ENCODE assay signal across 1 cellular context in the genomic region with DNA sequence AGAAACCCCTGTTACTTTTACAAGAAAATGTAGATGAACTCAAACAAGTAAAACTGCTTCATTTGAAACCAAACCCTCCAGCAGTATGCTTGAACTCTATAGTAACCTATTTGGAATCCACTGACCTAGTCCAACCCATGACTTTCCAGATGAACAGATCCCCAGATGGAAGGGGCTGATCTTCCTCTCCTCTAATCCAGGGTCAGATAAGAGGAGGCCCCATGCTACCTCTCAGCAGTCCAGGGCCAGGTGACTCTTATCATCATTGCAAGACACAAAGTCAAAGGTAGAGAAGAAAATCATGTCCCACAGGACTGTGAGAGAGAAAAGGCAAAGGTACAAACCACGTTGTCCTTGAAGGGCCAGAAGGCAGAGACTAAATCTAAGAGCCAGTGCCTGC.
TF ChIP-seq lines count a peak whose summit lies in the region.

No MANE protein-coding gene starts in this region.

TF ChIP-seq in K562, 482 proteins besides CTCF, POLR2A, EP300 and RAD21 (continued from another document and continues in another):
- TF ChIP-seq, protein P1, sequence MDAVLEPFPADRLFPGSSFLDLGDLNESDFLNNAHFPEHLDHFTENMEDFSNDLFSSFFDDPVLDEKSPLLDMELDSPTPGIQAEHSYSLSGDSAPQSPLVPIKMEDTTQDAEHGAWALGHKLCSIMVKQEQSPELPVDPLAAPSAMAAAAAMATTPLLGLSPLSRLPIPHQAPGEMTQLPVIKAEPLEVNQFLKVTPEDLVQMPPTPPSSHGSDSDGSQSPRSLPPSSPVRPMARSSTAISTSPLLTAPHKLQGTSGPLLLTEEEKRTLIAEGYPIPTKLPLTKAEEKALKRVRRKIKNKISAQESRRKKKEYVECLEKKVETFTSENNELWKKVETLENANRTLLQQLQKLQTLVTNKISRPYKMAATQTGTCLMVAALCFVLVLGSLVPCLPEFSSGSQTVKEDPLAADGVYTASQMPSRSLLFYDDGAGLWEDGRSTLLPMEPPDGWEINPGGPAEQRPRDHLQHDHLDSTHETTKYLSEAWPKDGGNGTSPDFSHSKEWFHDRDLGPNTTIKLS (IDR thresholded peaks at IDR 0.05; ENCODE audit: borderline replicate concordance, low read depth) = no peak
- TF ChIP-seq ZNF274 (IDR thresholded peaks at IDR 0.05; ENCODE audit: borderline replicate concordance, low read depth, low read length) (no peak; the same call in 1 of the 2 replicates), NR1H2 (CRISPR knock-in tag; IDR thresholded peaks at IDR 0.05) (no peak), ZNF263 (CRISPR knock-in tag; IDR thresholded peaks at IDR 0.05; ENCODE audit: borderline replicate concordance) (no peak), SAFB2 (IDR thresholded peaks at IDR 0.05; ENCODE audit: borderline replicate concordance, low read depth, low read length, severe bottlenecking) (no peak), EP400 (IDR thresholded peaks at IDR 0.05) (no peak), CREB1 (IDR thresholded peaks at IDR 0.05) (no peak), CREB1 (CRISPR knock-in tag; IDR thresholded peaks at IDR 0.05) (no peak), GTF2F1 (IDR thresholded peaks at IDR 0.05; ENCODE audit: low read depth, low read length) (no peak), GTF2E2 (tag; IDR thresholded peaks at IDR 0.05) (no peak), POLR2AphosphoS2 (IDR thresholded peaks at IDR 0.05; ENCODE audit: low read length) (no peak), NBN (IDR thresholded peaks at IDR 0.05; ENCODE audit: low read depth) (no peak), ETV6 (IDR thresholded peaks at IDR 0.05; ENCODE audit: borderline replicate concordance in 1 of 2, low read depth in 2 of 2, low read length in 1 of 2) (no peak), ETV6 (CRISPR knock-in tag; IDR thresholded peaks at IDR 0.05; ENCODE audit: borderline replicate concordance) (no peak), FOSL1 (tag; conservative IDR thresholded peaks at IDR 0.05) (peak; percentile 44; the same call in 1 of the 2 replicates), HNRNPUL1 (IDR thresholded peaks at IDR 0.05; ENCODE audit: low read length) (no peak), DMBX1 (CRISPR knock-in tag; IDR thresholded peaks at IDR 0.05; ENCODE audit: borderline replicate concordance) (peak; percentile 65; the same call in 1 of the 2 replicates), TCF3 (CRISPR knock-in tag; IDR thresholded peaks at IDR 0.05) (peak; percentile 83), SUPT5H (IDR thresholded peaks at IDR 0.05) (no peak), HDAC6 (IDR thresholded peaks at IDR 0.05; ENCODE audit: low read depth, low read length) (no peak), ZNF785 (CRISPR knock-in tag; IDR thresholded peaks at IDR 0.05) (no peak), KDM1A (IDR thresholded peaks at IDR 0.05) (peak; percentile 22 to 42; a peak in 1 of 4 replicates), BACH1 (tag; IDR thresholded peaks at IDR 0.05) (no peak), ZNF57 (CRISPR knock-in tag; IDR thresholded peaks at IDR 0.05) (no peak)
- TF ChIP-seq, protein P2, sequence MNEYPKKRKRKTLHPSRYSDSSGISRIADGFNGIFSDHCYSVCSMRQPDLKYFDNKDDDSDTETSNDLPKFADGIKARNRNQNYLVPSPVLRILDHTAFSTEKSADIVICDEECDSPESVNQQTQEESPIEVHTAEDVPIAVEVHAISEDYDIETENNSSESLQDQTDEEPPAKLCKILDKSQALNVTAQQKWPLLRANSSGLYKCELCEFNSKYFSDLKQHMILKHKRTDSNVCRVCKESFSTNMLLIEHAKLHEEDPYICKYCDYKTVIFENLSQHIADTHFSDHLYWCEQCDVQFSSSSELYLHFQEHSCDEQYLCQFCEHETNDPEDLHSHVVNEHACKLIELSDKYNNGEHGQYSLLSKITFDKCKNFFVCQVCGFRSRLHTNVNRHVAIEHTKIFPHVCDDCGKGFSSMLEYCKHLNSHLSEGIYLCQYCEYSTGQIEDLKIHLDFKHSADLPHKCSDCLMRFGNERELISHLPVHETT (CRISPR knock-in tag; conservative IDR thresholded peaks at IDR 0.05 in 1 of 2, IDR thresholded peaks at IDR 0.05 in 1 of 2) = 0 out of 4 replicates have a peak, but pooled peaks of 1 of the 2 experiments have one; percentile 18
- TF ChIP-seq, protein P3, sequence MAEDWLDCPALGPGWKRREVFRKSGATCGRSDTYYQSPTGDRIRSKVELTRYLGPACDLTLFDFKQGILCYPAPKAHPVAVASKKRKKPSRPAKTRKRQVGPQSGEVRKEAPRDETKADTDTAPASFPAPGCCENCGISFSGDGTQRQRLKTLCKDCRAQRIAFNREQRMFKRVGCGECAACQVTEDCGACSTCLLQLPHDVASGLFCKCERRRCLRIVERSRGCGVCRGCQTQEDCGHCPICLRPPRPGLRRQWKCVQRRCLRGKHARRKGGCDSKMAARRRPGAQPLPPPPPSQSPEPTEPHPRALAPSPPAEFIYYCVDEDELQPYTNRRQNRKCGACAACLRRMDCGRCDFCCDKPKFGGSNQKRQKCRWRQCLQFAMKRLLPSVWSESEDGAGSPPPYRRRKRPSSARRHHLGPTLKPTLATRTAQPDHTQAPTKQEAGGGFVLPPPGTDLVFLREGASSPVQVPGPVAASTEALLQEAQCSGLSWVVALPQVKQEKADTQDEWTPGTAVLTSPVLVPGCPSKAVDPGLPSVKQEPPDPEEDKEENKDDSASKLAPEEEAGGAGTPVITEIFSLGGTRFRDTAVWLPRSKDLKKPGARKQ (CRISPR knock-in tag; IDR thresholded peaks at IDR 0.05) = no peak
- TF ChIP-seq, protein P4, sequence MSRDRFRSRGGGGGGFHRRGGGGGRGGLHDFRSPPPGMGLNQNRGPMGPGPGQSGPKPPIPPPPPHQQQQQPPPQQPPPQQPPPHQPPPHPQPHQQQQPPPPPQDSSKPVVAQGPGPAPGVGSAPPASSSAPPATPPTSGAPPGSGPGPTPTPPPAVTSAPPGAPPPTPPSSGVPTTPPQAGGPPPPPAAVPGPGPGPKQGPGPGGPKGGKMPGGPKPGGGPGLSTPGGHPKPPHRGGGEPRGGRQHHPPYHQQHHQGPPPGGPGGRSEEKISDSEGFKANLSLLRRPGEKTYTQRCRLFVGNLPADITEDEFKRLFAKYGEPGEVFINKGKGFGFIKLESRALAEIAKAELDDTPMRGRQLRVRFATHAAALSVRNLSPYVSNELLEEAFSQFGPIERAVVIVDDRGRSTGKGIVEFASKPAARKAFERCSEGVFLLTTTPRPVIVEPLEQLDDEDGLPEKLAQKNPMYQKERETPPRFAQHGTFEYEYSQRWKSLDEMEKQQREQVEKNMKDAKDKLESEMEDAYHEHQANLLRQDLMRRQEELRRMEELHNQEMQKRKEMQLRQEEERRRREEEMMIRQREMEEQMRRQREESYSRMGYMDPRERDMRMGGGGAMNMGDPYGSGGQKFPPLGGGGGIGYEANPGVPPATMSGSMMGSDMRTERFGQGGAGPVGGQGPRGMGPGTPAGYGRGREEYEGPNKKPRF (IDR thresholded peaks at IDR 0.05; ENCODE audit: low read depth, low read length) = no peak
- TF ChIP-seq, protein P5, sequence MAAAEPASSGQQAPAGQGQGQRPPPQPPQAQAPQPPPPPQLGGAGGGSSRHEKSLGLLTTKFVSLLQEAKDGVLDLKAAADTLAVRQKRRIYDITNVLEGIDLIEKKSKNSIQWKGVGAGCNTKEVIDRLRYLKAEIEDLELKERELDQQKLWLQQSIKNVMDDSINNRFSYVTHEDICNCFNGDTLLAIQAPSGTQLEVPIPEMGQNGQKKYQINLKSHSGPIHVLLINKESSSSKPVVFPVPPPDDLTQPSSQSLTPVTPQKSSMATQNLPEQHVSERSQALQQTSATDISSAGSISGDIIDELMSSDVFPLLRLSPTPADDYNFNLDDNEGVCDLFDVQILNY (CRISPR knock-in tag; IDR thresholded peaks at IDR 0.05) = no peak
- TF ChIP-seq, protein P6, sequence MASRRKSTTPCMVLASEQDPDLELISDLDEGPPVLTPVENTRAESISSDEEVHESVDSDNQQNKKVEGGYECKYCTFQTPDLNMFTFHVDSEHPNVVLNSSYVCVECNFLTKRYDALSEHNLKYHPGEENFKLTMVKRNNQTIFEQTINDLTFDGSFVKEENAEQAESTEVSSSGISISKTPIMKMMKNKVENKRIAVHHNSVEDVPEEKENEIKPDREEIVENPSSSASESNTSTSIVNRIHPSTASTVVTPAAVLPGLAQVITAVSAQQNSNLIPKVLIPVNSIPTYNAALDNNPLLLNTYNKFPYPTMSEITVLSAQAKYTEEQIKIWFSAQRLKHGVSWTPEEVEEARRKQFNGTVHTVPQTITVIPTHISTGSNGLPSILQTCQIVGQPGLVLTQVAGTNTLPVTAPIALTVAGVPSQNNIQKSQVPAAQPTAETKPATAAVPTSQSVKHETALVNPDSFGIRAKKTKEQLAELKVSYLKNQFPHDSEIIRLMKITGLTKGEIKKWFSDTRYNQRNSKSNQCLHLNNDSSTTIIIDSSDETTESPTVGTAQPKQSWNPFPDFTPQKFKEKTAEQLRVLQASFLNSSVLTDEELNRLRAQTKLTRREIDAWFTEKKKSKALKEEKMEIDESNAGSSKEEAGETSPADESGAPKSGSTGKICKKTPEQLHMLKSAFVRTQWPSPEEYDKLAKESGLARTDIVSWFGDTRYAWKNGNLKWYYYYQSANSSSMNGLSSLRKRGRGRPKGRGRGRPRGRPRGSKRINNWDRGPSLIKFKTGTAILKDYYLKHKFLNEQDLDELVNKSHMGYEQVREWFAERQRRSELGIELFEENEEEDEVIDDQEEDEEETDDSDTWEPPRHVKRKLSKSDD (conservative IDR thresholded peaks at IDR 0.05; ENCODE audit: low read length) = no peak
- TF ChIP-seq, protein P7, sequence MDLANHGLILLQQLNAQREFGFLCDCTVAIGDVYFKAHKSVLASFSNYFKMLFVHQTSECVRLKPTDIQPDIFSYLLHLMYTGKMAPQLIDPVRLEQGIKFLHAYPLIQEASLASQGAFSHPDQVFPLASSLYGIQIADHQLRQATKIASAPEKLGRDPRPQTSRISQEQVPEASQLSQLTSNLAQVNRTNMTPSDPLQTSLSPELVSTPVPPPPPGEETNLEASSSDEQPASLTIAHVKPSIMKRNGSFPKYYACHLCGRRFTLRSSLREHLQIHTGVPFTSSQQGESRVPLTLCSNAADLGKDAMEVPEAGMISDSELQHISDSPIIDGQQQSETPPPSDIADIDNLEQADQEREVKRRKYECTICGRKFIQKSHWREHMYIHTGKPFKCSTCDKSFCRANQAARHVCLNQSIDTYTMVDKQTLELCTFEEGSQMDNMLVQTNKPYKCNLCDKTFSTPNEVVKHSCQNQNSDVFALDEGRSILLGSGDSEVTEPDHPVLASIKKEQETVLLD (IDR thresholded peaks at IDR 0.05) = 0 out of 2 replicates have a peak, but pooled peaks have one; percentile 45
- TF ChIP-seq, protein P8, sequence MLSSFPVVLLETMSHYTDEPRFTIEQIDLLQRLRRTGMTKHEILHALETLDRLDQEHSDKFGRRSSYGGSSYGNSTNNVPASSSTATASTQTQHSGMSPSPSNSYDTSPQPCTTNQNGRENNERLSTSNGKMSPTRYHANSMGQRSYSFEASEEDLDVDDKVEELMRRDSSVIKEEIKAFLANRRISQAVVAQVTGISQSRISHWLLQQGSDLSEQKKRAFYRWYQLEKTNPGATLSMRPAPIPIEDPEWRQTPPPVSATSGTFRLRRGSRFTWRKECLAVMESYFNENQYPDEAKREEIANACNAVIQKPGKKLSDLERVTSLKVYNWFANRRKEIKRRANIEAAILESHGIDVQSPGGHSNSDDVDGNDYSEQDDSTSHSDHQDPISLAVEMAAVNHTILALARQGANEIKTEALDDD (IDR thresholded peaks at IDR 0.05) = peak; percentile 76; the same call in 1 of the 2 replicates
- TF ChIP-seq, protein P9, sequence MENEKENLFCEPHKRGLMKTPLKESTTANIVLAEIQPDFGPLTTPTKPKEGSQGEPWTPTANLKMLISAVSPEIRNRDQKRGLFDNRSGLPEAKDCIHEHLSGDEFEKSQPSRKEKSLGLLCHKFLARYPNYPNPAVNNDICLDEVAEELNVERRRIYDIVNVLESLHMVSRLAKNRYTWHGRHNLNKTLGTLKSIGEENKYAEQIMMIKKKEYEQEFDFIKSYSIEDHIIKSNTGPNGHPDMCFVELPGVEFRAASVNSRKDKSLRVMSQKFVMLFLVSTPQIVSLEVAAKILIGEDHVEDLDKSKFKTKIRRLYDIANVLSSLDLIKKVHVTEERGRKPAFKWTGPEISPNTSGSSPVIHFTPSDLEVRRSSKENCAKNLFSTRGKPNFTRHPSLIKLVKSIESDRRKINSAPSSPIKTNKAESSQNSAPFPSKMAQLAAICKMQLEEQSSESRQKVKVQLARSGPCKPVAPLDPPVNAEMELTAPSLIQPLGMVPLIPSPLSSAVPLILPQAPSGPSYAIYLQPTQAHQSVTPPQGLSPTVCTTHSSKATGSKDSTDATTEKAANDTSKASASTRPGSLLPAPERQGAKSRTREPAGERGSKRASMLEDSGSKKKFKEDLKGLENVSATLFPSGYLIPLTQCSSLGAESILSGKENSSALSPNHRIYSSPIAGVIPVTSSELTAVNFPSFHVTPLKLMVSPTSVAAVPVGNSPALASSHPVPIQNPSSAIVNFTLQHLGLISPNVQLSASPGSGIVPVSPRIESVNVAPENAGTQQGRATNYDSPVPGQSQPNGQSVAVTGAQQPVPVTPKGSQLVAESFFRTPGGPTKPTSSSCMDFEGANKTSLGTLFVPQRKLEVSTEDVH (IDR thresholded peaks at IDR 0.05; ENCODE audit: low read depth, partially characterized antibody) = no peak
- TF ChIP-seq, protein P10, sequence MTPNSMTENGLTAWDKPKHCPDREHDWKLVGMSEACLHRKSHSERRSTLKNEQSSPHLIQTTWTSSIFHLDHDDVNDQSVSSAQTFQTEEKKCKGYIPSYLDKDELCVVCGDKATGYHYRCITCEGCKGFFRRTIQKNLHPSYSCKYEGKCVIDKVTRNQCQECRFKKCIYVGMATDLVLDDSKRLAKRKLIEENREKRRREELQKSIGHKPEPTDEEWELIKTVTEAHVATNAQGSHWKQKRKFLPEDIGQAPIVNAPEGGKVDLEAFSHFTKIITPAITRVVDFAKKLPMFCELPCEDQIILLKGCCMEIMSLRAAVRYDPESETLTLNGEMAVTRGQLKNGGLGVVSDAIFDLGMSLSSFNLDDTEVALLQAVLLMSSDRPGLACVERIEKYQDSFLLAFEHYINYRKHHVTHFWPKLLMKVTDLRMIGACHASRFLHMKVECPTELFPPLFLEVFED (CRISPR knock-in tag; conservative IDR thresholded peaks at IDR 0.05) = no peak
- TF ChIP-seq, protein P11, sequence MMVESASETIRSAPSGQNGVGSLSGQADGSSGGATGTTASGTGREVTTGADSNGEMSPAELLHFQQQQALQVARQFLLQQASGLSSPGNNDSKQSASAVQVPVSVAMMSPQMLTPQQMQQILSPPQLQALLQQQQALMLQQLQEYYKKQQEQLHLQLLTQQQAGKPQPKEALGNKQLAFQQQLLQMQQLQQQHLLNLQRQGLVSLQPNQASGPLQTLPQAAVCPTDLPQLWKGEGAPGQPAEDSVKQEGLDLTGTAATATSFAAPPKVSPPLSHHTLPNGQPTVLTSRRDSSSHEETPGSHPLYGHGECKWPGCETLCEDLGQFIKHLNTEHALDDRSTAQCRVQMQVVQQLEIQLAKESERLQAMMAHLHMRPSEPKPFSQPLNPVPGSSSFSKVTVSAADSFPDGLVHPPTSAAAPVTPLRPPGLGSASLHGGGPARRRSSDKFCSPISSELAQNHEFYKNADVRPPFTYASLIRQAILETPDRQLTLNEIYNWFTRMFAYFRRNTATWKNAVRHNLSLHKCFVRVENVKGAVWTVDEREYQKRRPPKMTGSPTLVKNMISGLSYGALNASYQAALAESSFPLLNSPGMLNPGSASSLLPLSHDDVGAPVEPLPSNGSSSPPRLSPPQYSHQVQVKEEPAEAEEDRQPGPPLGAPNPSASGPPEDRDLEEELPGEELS (CRISPR knock-in tag; IDR thresholded peaks at IDR 0.05; ENCODE audit: borderline replicate concordance) = no peak
